Comparison of ENCODE assay signal across 8 cellular contexts in the genomic region with DNA sequence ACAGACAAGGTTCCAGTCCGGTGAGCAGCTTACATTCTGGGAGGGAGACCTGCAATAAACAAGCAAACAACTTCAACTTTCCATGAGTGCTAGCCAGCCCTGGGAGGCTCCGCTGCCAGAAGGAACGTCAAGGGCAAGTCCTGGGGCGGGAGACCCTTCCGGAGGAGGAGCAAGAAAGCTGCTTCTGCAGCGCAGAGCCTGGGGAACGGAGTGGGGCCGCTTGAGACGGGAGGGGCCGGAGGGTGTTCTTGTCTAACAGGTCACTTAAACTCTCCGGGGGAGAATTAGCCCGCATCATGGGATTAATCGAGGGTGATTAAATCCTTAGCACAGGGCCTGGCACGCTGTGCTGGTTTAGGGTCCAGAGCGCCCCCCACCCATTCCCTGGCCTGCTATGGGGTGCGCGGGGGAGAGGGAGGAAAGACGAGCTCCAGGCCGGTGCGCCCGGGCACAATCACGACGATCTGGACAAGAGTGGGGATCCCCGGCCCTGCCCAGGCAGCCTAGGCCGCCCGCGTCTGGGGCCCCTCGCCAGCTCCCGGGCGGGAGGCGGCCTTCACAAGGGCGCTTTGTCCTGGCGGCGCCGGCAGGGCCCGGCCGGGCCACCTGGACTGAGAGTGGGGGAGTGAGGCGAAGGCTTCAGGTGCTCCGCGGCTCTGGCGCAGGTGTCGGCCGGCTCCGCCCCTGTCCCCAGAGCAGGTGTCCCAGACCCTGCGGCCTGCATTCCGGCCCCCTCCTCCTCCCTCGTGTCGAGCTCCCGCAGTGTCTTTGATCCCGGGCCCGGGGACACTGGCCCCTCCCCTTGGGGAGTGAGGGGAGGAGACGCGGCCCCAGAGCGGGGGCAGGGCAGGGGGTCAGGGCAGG. TPM values are rescaled to one million over a fixed set of nuclear protein-coding genes. Genes with fewer than 3 reads are reported as not detected.
A peak's percentile ranks its signal among the peaks of the same experiment; 100 is the strongest.
DNase-seq lines count a peak whose midpoint lies in the region; ATAC-seq and TF ChIP-seq lines count a peak whose summit lies in the region.
"Had no signal": no experiment of that assay in that cellular context is flagged by ENCODE, and none has a peak within 500 bp of the region (broad histone marks: within the 10 kb centered on the region; RNA-seq: fewer than 3 reads in every experiment).

No MANE protein-coding gene starts in this region.

- peak overlapping the region; percentile 75 to 82 for H3K4me3 Mint-ChIP-seq in effector memory CD8-positive, alpha-beta T cell
- H3K4me3 Mint-ChIP-seq in neural crest cell: peak overlapping the region; percentile 80

- peak overlapping the region in 1 of 2 donors; percentile 88 for H3K27ac Mint-ChIP-seq in effector memory CD8-positive, alpha-beta T cell
- no peak overlapping the region for H3K27ac Mint-ChIP-seq in neural crest cell (ENCODE audit: unreplicated experiment)

- H3K27ac ChIP-seq in HUES6 (ENCODE audit: low read depth, low read length): peak overlapping the region; percentile 75; the same call in 1 of the 2 replicates
- H3K27ac ChIP-seq: foreskin keratinocyte had no signal

- H3K9me3 ChIP-seq in HUES6 (ENCODE audit: control insufficient read depth, insufficient read depth, low read depth, low read length): no peaks in the 10 kb centered on the region

- peaks cover 0 to 5% of the 10 kb centered on the region in 2 donors for H3K27me3 Mint-ChIP-seq in effector memory CD8-positive, alpha-beta T cell
- peaks cover 58% of the 10 kb centered on the region for H3K27me3 Mint-ChIP-seq in neural crest cell (ENCODE audit: low read depth)

- ATAC-seq in effector memory CD8-positive, alpha-beta T cell (replicated peaks): no peak
- ATAC-seq in HG02840 (IDR thresholded peaks at IDR 0.05; ENCODE audit: low FRiP score, unreplicated experiment): no peak

- peaks cover 31 to 41% of the 10 kb centered on the region in 2 donors for H3K4me1 Mint-ChIP-seq in effector memory CD8-positive, alpha-beta T cell (ENCODE audit: low read depth in 2 of 2)
- peaks cover 29% of the 10 kb centered on the region for H3K4me1 Mint-ChIP-seq in neural crest cell

- TF ChIP-seq CTCF in neural crest cell (conservative IDR thresholded peaks at IDR 0.05): no peak

- DNase-seq in NCI-H774 (lab: John Stamatoyannopoulos, UW) (peak; percentile 93), neural crest cell (ENCODE audit: low read depth, low spot score) (no peak), AG08395 (ENCODE audit: low spot score) (no peak)
- DNase-seq in effector memory CD8-positive, alpha-beta T cell: no peak
- no peak for DNase-seq in stimulated activated CD4-positive, alpha-beta T cell treated with anti-CD3 and anti-CD28 coated beads, Interleukin-1b, Interleukin-23, amount 100 ng/mL, for 48 hours

- no peaks in the 10 kb centered on the region for H3K9me3 Mint-ChIP-seq in effector memory CD8-positive, alpha-beta T cell
- no peaks in the 10 kb centered on the region for H3K9me3 Mint-ChIP-seq in neural crest cell

- H3K4me3 ChIP-seq in HUES6 (ENCODE audit: low read depth, low read length): peak overlapping the region; percentile 71

- peaks cover 33% of the 10 kb centered on the region for H3K4me1 ChIP-seq in HUES6 (ENCODE audit: control insufficient read depth, insufficient read depth, low read length)

- peak overlapping the region; percentile 74 for H3K9ac ChIP-seq in HUES6 (ENCODE audit: low read length)

- peaks cover 19% of the 10 kb centered on the region for H3K36me3 Mint-ChIP-seq in effector memory CD8-positive, alpha-beta T cell (ENCODE audit: insufficient read depth)
- no peaks in the 10 kb centered on the region for H3K36me3 Mint-ChIP-seq in neural crest cell (ENCODE audit: low read depth)

- H3K27me3 ChIP-seq in HUES6 (ENCODE audit: control insufficient read depth, insufficient read depth, low read length): peaks cover 42% of the 10 kb centered on the region
- H3K27me3 ChIP-seq: foreskin keratinocyte had no signal

- peaks cover 12% of the 10 kb centered on the region; the same call in 1 of the 2 replicates for H3K36me3 ChIP-seq in HUES6 (ENCODE audit: control insufficient read depth, insufficient read depth, low read length)

RNA-seq across cellular contexts. Expression of a gene that starts 0.7 kb away (rescaled TPM):
- 0.48 TPM in 1 of 2 replicates, not detected in the other for total RNA-seq in neural crest cell

RNA-seq across cellular contexts. Expression of a gene that starts 4.1 kb away (rescaled TPM):
- 27.6 and 29.6 TPM in 2 replicates for total RNA-seq in neural crest cell

RNA-seq across cellular contexts. Expression of a gene that starts 14.7 kb away (rescaled TPM):
- total RNA-seq in neural crest cell: 2.5 and 3.3 TPM in 2 replicates

RNA-seq across cellular contexts. Expression of a gene that starts 36.3 kb away (rescaled TPM):
- 36.6 and 38.7 TPM in 2 replicates for total RNA-seq in neural crest cell
